Comparison of ENCODE assay signal across 1 cellular context in the genomic region with DNA sequence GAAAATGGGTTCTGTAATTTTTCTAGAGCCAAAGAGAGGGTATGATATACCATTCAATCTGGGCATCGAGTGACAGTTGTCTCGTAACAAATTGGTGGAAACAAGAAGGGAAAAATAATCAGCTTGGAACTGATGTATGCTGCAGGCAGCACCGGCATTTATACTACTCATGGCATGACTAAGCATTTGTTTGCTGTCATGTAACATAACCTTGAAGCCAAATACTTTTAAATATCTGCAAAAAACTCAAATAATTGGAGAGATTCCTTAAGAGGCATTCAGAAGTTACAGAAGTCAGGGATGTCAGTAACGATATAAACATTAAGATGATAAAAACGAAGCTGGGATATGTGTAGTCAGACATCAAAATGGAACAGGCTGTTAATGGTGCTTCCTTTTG.
TF ChIP-seq lines count a peak whose summit lies in the region.

No MANE protein-coding gene starts in this region.

TF ChIP-seq in GM23338, 12 proteins besides CTCF, POLR2A, EP300 and RAD21 (continued from another document):
- TF ChIP-seq, protein P1, sequence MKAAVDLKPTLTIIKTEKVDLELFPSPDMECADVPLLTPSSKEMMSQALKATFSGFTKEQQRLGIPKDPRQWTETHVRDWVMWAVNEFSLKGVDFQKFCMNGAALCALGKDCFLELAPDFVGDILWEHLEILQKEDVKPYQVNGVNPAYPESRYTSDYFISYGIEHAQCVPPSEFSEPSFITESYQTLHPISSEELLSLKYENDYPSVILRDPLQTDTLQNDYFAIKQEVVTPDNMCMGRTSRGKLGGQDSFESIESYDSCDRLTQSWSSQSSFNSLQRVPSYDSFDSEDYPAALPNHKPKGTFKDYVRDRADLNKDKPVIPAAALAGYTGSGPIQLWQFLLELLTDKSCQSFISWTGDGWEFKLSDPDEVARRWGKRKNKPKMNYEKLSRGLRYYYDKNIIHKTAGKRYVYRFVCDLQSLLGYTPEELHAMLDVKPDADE (IDR thresholded peaks at IDR 0.05) = no peak
- TF ChIP-seq NANOG (IDR thresholded peaks at IDR 0.05; ENCODE audit: borderline replicate concordance) = no peak
- TF ChIP-seq, protein P2, sequence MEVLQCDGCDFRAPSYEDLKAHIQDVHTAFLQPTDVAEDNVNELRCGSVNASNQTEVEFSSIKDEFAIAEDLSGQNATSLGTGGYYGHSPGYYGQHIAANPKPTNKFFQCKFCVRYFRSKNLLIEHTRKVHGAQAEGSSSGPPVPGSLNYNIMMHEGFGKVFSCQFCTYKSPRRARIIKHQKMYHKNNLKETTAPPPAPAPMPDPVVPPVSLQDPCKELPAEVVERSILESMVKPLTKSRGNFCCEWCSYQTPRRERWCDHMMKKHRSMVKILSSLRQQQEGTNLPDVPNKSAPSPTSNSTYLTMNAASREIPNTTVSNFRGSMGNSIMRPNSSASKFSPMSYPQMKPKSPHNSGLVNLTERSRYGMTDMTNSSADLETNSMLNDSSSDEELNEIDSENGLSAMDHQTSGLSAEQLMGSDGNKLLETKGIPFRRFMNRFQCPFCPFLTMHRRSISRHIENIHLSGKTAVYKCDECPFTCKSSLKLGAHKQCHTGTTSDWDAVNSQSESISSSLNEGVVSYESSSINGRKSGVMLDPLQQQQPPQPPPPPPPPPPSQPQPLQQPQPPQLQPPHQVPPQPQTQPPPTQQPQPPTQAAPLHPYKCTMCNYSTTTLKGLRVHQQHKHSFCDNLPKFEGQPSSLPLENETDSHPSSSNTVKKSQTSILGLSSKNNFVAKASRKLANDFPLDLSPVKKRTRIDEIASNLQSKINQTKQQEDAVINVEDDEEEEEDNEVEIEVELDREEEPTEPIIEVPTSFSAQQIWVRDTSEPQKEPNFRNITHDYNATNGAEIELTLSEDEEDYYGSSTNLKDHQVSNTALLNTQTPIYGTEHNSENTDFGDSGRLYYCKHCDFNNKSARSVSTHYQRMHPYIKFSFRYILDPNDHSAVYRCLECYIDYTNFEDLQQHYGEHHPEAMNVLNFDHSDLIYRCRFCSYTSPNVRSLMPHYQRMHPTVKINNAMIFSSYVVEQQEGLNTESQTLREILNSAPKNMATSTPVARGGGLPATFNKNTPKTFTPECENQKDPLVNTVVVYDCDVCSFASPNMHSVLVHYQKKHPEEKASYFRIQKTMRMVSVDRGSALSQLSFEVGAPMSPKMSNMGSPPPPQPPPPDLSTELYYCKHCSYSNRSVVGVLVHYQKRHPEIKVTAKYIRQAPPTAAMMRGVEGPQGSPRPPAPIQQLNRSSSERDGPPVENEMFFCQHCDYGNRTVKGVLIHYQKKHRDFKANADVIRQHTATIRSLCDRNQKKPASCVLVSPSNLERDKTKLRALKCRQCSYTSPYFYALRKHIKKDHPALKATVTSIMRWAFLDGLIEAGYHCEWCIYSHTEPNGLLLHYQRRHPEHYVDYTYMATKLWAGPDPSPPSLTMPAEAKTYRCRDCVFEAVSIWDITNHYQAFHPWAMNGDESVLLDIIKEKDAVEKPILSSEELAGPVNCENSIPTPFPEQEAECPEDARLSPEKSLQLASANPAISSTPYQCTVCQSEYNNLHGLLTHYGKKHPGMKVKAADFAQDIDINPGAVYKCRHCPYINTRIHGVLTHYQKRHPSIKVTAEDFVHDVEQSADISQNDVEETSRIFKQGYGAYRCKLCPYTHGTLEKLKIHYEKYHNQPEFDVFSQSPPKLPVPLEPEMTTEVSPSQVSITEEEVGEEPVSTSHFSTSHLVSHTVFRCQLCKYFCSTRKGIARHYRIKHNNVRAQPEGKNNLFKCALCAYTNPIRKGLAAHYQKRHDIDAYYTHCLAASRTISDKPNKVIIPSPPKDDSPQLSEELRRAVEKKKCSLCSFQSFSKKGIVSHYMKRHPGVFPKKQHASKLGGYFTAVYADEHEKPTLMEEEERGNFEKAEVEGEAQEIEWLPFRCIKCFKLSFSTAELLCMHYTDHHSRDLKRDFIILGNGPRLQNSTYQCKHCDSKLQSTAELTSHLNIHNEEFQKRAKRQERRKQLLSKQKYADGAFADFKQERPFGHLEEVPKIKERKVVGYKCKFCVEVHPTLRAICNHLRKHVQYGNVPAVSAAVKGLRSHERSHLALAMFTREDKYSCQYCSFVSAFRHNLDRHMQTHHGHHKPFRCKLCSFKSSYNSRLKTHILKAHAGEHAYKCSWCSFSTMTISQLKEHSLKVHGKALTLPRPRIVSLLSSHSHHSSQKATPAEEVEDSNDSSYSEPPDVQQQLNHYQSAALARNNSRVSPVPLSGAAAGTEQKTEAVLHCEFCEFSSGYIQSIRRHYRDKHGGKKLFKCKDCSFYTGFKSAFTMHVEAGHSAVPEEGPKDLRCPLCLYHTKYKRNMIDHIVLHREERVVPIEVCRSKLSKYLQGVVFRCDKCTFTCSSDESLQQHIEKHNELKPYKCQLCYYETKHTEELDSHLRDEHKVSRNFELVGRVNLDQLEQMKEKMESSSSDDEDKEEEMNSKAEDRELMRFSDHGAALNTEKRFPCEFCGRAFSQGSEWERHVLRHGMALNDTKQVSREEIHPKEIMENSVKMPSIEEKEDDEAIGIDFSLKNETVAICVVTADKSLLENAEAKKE (CRISPR knock-in tag; IDR thresholded peaks at IDR 0.05) = no peak
